3 cellular contexts compared by ENCODE assay signal in genomic region chr16:9911231-9911630, GRCh38.
TF ChIP-seq lines count a peak whose summit lies in the region.

No MANE protein-coding gene starts in this region.

TF ChIP-seq in HepG2, 621 proteins besides CTCF, POLR2A, EP300 and RAD21:
- TF ChIP-seq ATM (IDR thresholded peaks at IDR 0.05; ENCODE audit: borderline replicate concordance) (no peak), MAFF (IDR thresholded peaks at IDR 0.05; ENCODE audit: low read depth, low read length) (peak; percentile 69), MAFK (conservative IDR thresholded peaks at IDR 0.05 in 1 of 2, IDR thresholded peaks at IDR 0.05 in 1 of 2; ENCODE audit: low read length in 2 of 2) (peak; percentile 70 to 75)

TF ChIP-seq in IMR-90, 13 proteins besides CTCF, POLR2A, EP300 and RAD21:
- TF ChIP-seq ELK1 (IDR thresholded peaks at IDR 0.05; ENCODE audit: borderline replicate concordance, low read depth, low read length) (no peak), MAFK (IDR thresholded peaks at IDR 0.05; ENCODE audit: low read depth, low read length) (0 out of 2 replicates have a peak, but pooled peaks have one; percentile 21)

TF ChIP-seq in K562, 482 proteins besides CTCF, POLR2A, EP300 and RAD21:
- peak; percentile 30; the same call in 1 of the 2 replicates for TF ChIP-seq ZNF316 (IDR thresholded peaks at IDR 0.05)
- TF ChIP-seq ZNF639 (CRISPR knock-in tag; conservative IDR thresholded peaks at IDR 0.05 in 1 of 2, IDR thresholded peaks at IDR 0.05 in 1 of 2) = no peak
